Comparison of ENCODE assay signal across 1 cellular context in the genomic region with DNA sequence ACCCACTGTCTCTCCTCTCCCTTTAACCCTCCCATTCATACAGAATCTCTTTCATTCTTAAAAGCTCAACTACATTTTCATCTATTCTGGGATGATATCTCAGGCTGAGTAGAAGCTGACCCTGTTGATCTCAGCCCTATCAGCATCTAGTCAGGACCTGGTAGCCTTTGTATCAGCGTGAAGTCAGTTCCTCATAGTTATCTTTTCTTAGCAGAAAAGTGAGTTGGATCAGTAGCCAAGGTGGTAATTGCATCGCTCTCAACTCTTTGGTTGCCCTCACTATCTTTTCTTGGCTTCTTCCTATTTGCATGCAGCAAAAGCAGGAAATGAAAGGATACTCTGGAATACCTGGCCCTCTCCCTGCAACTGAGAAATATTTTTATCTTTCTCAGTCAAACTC.
A peak's percentile ranks its signal among the peaks of the same experiment; 100 is the strongest.
TF ChIP-seq lines count a peak whose summit lies in the region.

No MANE protein-coding gene starts in this region.

TF ChIP-seq in K562, 482 proteins besides CTCF, POLR2A, EP300 and RAD21 (continued from another document and continues in another):
- no peak for TF ChIP-seq ETV6 (IDR thresholded peaks at IDR 0.05; ENCODE audit: borderline replicate concordance in 1 of 2, low read depth in 2 of 2, low read length in 1 of 2)
- TF ChIP-seq ETV6 (CRISPR knock-in tag; IDR thresholded peaks at IDR 0.05; ENCODE audit: borderline replicate concordance), result no peak
- no peak for TF ChIP-seq NR2C2 (CRISPR knock-in tag; IDR thresholded peaks at IDR 0.05)
- TF ChIP-seq NR2C2 (tag; IDR thresholded peaks at IDR 0.05), result no peak
- TF ChIP-seq TAL1 (IDR thresholded peaks at IDR 0.05), result peak; percentile 91
- TF ChIP-seq MTA2 (IDR thresholded peaks at IDR 0.05; ENCODE audit: low read depth), result peak; percentile 78
- TF ChIP-seq JUND (IDR thresholded peaks at IDR 0.05; ENCODE audit: borderline replicate concordance, low read depth, low read length), result no peak
- peak; percentile 28; the same call in 1 of the 3 replicates for TF ChIP-seq JUND (tag; IDR thresholded peaks at IDR 0.05; ENCODE audit: borderline replicate concordance, low read depth, low read length)
- no peak for TF ChIP-seq SRSF9 (IDR thresholded peaks at IDR 0.05; ENCODE audit: borderline replicate concordance, low read depth, low read length)
- TF ChIP-seq, protein P1, sequence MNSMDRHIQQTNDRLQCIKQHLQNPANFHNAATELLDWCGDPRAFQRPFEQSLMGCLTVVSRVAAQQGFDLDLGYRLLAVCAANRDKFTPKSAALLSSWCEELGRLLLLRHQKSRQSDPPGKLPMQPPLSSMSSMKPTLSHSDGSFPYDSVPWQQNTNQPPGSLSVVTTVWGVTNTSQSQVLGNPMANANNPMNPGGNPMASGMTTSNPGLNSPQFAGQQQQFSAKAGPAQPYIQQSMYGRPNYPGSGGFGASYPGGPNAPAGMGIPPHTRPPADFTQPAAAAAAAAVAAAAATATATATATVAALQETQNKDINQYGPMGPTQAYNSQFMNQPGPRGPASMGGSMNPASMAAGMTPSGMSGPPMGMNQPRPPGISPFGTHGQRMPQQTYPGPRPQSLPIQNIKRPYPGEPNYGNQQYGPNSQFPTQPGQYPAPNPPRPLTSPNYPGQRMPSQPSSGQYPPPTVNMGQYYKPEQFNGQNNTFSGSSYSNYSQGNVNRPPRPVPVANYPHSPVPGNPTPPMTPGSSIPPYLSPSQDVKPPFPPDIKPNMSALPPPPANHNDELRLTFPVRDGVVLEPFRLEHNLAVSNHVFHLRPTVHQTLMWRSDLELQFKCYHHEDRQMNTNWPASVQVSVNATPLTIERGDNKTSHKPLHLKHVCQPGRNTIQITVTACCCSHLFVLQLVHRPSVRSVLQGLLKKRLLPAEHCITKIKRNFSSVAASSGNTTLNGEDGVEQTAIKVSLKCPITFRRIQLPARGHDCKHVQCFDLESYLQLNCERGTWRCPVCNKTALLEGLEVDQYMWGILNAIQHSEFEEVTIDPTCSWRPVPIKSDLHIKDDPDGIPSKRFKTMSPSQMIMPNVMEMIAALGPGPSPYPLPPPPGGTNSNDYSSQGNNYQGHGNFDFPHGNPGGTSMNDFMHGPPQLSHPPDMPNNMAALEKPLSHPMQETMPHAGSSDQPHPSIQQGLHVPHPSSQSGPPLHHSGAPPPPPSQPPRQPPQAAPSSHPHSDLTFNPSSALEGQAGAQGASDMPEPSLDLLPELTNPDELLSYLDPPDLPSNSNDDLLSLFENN (IDR thresholded peaks at IDR 0.05; ENCODE audit: low read depth in 2 of 2, low read length in 2 of 2), result peak in 1 of 2 experiments; percentile 73; a peak in 1 of 4 replicates
- TF ChIP-seq ZNF274 (IDR thresholded peaks at IDR 0.05; ENCODE audit: borderline replicate concordance, low read depth, low read length), result no peak
- TF ChIP-seq CREB1 (IDR thresholded peaks at IDR 0.05), result peak; percentile 11; the same call in 1 of the 2 replicates
- no peak for TF ChIP-seq CREB1 (CRISPR knock-in tag; IDR thresholded peaks at IDR 0.05)
- TF ChIP-seq KLF6 (CRISPR knock-in tag; IDR thresholded peaks at IDR 0.05; ENCODE audit: borderline replicate concordance), result no peak
- peak; percentile 93 for TF ChIP-seq CBFA2T3 (IDR thresholded peaks at IDR 0.05)
- no peak for TF ChIP-seq RBM25 (IDR thresholded peaks at IDR 0.05; ENCODE audit: low read depth, low read length, severe bottlenecking)
- TF ChIP-seq ESRRB (CRISPR knock-in tag; IDR thresholded peaks at IDR 0.05; ENCODE audit: borderline replicate concordance), result 0 out of 2 replicates have a peak, but pooled peaks have one; percentile 70
- TF ChIP-seq, protein P2, sequence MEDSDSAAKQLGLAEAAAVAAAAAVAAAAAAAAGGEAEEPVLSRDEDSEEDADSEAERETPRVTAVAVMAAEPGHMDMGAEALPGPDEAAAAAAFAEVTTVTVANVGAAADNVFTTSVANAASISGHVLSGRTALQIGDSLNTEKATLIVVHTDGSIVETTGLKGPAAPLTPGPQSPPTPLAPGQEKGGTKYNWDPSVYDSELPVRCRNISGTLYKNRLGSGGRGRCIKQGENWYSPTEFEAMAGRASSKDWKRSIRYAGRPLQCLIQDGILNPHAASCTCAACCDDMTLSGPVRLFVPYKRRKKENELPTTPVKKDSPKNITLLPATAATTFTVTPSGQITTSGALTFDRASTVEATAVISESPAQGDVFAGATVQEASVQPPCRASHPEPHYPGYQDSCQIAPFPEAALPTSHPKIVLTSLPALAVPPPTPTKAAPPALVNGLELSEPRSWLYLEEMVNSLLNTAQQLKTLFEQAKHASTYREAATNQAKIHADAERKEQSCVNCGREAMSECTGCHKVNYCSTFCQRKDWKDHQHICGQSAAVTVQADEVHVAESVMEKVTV (CRISPR knock-in tag; IDR thresholded peaks at IDR 0.05), result no peak
- TF ChIP-seq ZEB2 (IDR thresholded peaks at IDR 0.05), result peak; percentile 78
- no peak; a peak in 1 of 4 replicates for TF ChIP-seq TBL1XR1 (IDR thresholded peaks at IDR 0.05; ENCODE audit: low read length in 2 of 2)
- no peak for TF ChIP-seq GATAD2A (IDR thresholded peaks at IDR 0.05)
- TF ChIP-seq DPF2 (IDR thresholded peaks at IDR 0.05), result 0 out of 2 replicates have a peak, but pooled peaks have one; percentile 60
- TF ChIP-seq SP2 (IDR thresholded peaks at IDR 0.05; ENCODE audit: extremely low read depth, low read depth, low read length, poor library complexity, severe bottlenecking), result no peak
- peak; percentile 97 for TF ChIP-seq TEAD4 (IDR thresholded peaks at IDR 0.05; ENCODE audit: low read length)
- no peak for TF ChIP-seq TEAD4 (CRISPR knock-in tag; IDR thresholded peaks at IDR 0.05; ENCODE audit: borderline replicate concordance)
- TF ChIP-seq CBFA2T2 (conservative IDR thresholded peaks at IDR 0.05), result peak; percentile 89
- TF ChIP-seq, protein P3, sequence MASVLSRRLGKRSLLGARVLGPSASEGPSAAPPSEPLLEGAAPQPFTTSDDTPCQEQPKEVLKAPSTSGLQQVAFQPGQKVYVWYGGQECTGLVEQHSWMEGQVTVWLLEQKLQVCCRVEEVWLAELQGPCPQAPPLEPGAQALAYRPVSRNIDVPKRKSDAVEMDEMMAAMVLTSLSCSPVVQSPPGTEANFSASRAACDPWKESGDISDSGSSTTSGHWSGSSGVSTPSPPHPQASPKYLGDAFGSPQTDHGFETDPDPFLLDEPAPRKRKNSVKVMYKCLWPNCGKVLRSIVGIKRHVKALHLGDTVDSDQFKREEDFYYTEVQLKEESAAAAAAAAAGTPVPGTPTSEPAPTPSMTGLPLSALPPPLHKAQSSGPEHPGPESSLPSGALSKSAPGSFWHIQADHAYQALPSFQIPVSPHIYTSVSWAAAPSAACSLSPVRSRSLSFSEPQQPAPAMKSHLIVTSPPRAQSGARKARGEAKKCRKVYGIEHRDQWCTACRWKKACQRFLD (CRISPR knock-in tag; IDR thresholded peaks at IDR 0.05), result peak; percentile 80
- TF ChIP-seq POLR2AphosphoS5 (IDR thresholded peaks at IDR 0.05; ENCODE audit: control insufficient read depth, insufficient read depth, low read depth, low read length), result peak; percentile 85
- TF ChIP-seq SMAD3 (CRISPR knock-in tag; conservative IDR thresholded peaks at IDR 0.05), result peak; percentile 70; the same call in 1 of the 2 replicates
- TF ChIP-seq CREB3 (tag; conservative IDR thresholded peaks at IDR 0.05; ENCODE audit: low read depth), result no peak
- peak; percentile 59 for TF ChIP-seq NFIC (IDR thresholded peaks at IDR 0.05)
- TF ChIP-seq THRAP3 (IDR thresholded peaks at IDR 0.05; ENCODE audit: borderline replicate concordance), result no peak
- TF ChIP-seq SPI1 (IDR thresholded peaks at IDR 0.05; ENCODE audit: borderline replicate concordance, low read depth, low read length), result peak; percentile 79
- 0 out of 2 replicates have a peak, but pooled peaks have one; percentile 1 for TF ChIP-seq NFE2 (IDR thresholded peaks at IDR 0.05; ENCODE audit: low read depth)
- TF ChIP-seq ZBTB26 (CRISPR knock-in tag; IDR thresholded peaks at IDR 0.05), result no peak
- peak; percentile 87 for TF ChIP-seq NCOR1 (IDR thresholded peaks at IDR 0.05)
- peak; percentile 97 for TF ChIP-seq TCF3 (CRISPR knock-in tag; IDR thresholded peaks at IDR 0.05)
- no peak for TF ChIP-seq TCF7 (IDR thresholded peaks at IDR 0.05; ENCODE audit: borderline replicate concordance)
- 0 out of 4 replicates have a peak, but pooled peaks of 1 of the 2 experiments have one; percentile 36 for TF ChIP-seq ARNT (IDR thresholded peaks at IDR 0.05)
- no peak; the same call in 1 of the 2 replicates for TF ChIP-seq ZBTB43 (CRISPR knock-in tag; IDR thresholded peaks at IDR 0.05)
- peak; percentile 80; the same call in 1 of the 2 replicates for TF ChIP-seq CTBP1 (IDR thresholded peaks at IDR 0.05; ENCODE audit: borderline replicate concordance)
- peak; percentile 69 to 78 for TF ChIP-seq TRIM24 (IDR thresholded peaks at IDR 0.05)
- no peak for TF ChIP-seq MBD2 (IDR thresholded peaks at IDR 0.05; ENCODE audit: borderline replicate concordance, low read depth)
- TF ChIP-seq SNRNP70 (optimal IDR thresholded peaks at IDR 0.05; ENCODE audit: low read depth, low read length), result no peak
- peak; percentile 94 for TF ChIP-seq KLF16 (IDR thresholded peaks at IDR 0.05)
- peak; percentile 44 to 47; a peak in 2 of 4 replicates for TF ChIP-seq KDM1A (IDR thresholded peaks at IDR 0.05)
- no peak for TF ChIP-seq SREBF1 (IDR thresholded peaks at IDR 0.05; ENCODE audit: borderline replicate concordance, low read depth, low read length)
- no peak for TF ChIP-seq RBFOX2 (IDR thresholded peaks at IDR 0.05; ENCODE audit: low read depth, low read length)
- no peak for TF ChIP-seq RUNX1 (IDR thresholded peaks at IDR 0.05; ENCODE audit: low read depth)
- no peak for TF ChIP-seq NR3C1 (CRISPR knock-in tag; IDR thresholded peaks at IDR 0.05)
- TF ChIP-seq ZBTB11 (CRISPR knock-in tag; IDR thresholded peaks at IDR 0.05), result peak in 1 of 3 experiments; percentile 77; a peak in 2 of 6 replicates
- TF ChIP-seq ARID1B (IDR thresholded peaks at IDR 0.05), result peak; percentile 90
- peak; percentile 52 for TF ChIP-seq HDAC3 (IDR thresholded peaks at IDR 0.05; ENCODE audit: borderline replicate concordance, partially characterized antibody)
- TF ChIP-seq CXXC5 (CRISPR knock-in tag; IDR thresholded peaks at IDR 0.05), result peak; percentile 40; the same call in 1 of the 2 replicates
- TF ChIP-seq BHLHE40 (IDR thresholded peaks at IDR 0.05; ENCODE audit: low read length), result peak; percentile 14; the same call in 1 of the 2 replicates
- TF ChIP-seq ZNF766 (CRISPR knock-in tag; conservative IDR thresholded peaks at IDR 0.05), result peak; percentile 87
- TF ChIP-seq SOX6 (IDR thresholded peaks at IDR 0.05), result peak; percentile 85
- TF ChIP-seq CSDE1 (IDR thresholded peaks at IDR 0.05), result no peak
- TF ChIP-seq, protein P4, sequence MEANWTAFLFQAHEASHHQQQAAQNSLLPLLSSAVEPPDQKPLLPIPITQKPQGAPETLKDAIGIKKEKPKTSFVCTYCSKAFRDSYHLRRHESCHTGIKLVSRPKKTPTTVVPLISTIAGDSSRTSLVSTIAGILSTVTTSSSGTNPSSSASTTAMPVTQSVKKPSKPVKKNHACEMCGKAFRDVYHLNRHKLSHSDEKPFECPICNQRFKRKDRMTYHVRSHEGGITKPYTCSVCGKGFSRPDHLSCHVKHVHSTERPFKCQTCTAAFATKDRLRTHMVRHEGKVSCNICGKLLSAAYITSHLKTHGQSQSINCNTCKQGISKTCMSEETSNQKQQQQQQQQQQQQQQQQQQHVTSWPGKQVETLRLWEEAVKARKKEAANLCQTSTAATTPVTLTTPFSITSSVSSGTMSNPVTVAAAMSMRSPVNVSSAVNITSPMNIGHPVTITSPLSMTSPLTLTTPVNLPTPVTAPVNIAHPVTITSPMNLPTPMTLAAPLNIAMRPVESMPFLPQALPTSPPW (CRISPR knock-in tag; IDR thresholded peaks at IDR 0.05), result peak; percentile 47
